In the genomic region with DNA sequence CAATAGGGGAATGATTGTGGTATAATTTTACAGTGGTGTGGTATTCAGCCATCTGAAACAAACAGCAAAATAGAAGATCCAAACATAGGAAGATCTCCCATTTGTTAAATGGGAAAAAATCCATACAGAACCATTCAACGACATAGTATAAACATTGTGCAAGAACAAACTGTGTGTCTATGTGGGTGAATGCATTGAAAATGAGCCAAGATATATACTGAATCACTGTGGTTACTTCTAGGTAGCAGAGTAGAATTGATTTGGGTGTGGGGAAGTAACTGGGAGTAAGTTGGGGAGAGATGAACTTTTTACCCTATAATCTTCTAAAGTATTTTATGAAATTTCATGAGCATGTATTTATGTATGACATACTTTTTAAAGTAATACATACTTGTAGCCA, we compare ENCODE assay signal across 15 cellular contexts.
DNase-seq lines count a peak whose midpoint lies in the region; ATAC-seq and TF ChIP-seq lines count a peak whose summit lies in the region.
"Had no signal": no experiment of that assay in that cellular context is flagged by ENCODE, and none has a peak within 500 bp of the region (broad histone marks: within the 10 kb centered on the region; RNA-seq: fewer than 3 reads in every experiment).

No MANE protein-coding gene starts in this region.

- peaks cover 3% of the 10 kb centered on the region for H3K36me3 ChIP-seq in left ventricle myocardium inferior
- H3K36me3 ChIP-seq: uterus had no signal

- intact Hi-C loops in left ventricle myocardium inferior (cut with micrococcal nuclease) (no loop called here), cardiac septum (cut with DNase I) (no loop called here)

- no peak for TF ChIP-seq CTCF in left ventricle myocardium inferior (IDR thresholded peaks at IDR 0.05; ENCODE audit: borderline replicate concordance)
- TF ChIP-seq CTCF in astrocyte of the cerebellum (IDR thresholded peaks at IDR 0.05; ENCODE audit: low read depth, low read length, missing control alignments), result no peak
- TF ChIP-seq CTCF in foreskin fibroblast (IDR thresholded peaks at IDR 0.05; ENCODE audit: low read depth, low read length), result no peak

- no peaks in the 10 kb centered on the region for H3K27me3 ChIP-seq in left ventricle myocardium inferior (ENCODE audit: low read depth)
- H3K27me3 ChIP-seq: uterus had no signal

- in situ Hi-C loops in astrocyte of the cerebellum (cut with HindIII; ENCODE audit: low sequenced_read_pairs), result no loop called here

- DNase-seq in left ventricle myocardium inferior (no peak), cardiac septum (ENCODE audit: low spot score) (no peak), astrocyte of the cerebellum (ENCODE audit: low read depth) (peak; percentile 73), foreskin fibroblast (peak; percentile 31 to 68), stromal cell of bone marrow (ENCODE audit: low read depth) (peak; percentile 66), NCI-H128 (lab: John Stamatoyannopoulos, UW; ENCODE audit: unreplicated experiment) (no peak), NCI-H774 (lab: John Stamatoyannopoulos, UW) (no peak)
- DNase-seq: hypothalamus; NCI-H187; NCI-H748 treated with DMSO at 0.1 percent for 48 hours; stimulated activated CD4-positive, alpha-beta T cell treated with anti-CD3 and anti-CD28 coated beads, Interleukin-2, amount 100 ng/mL, for 24 hours; uterus had no signal

- H3K27ac ChIP-seq in left ventricle myocardium inferior (replicated peaks), result peak overlapping the region; percentile 72
- H3K27ac ChIP-seq: parathyroid adenoma, uterus, VCaP had no signal

- H3K4me3 ChIP-seq in left ventricle myocardium inferior (no peak overlapping the region), astrocyte of the cerebellum (ENCODE audit: low read depth, low read length) (no peak overlapping the region), foreskin fibroblast (ENCODE audit: low read depth in 1 of 2, low read length in 2 of 2) (no peak overlapping the region)
- H3K4me3 ChIP-seq: uterus had no signal

- no peaks in the 10 kb centered on the region for H3K9me3 ChIP-seq in left ventricle myocardium inferior (replicated peaks)
- H3K9me3 ChIP-seq: uterus had no signal

- H3K4me1 ChIP-seq in left ventricle myocardium inferior, result peaks cover 89% of the 10 kb centered on the region
- H3K4me1 ChIP-seq: parathyroid adenoma, uterus had no signal

- no peak for ATAC-seq in HG03460 (IDR thresholded peaks at IDR 0.05; ENCODE audit: unreplicated experiment)

Comparison
In these comparisons a context has a peak if more than half of its experiments do, and no peak if none do; other contexts are left out.
1. DNase-seq: peak in astrocyte of the cerebellum (single experiment), foreskin fibroblast (2 of 2) and stromal cell of bone marrow (single experiment); none in left ventricle myocardium inferior (single experiment), cardiac septum (single experiment), NCI-H128 (single experiment) and NCI-H774 (single experiment).